In the genomic region with DNA sequence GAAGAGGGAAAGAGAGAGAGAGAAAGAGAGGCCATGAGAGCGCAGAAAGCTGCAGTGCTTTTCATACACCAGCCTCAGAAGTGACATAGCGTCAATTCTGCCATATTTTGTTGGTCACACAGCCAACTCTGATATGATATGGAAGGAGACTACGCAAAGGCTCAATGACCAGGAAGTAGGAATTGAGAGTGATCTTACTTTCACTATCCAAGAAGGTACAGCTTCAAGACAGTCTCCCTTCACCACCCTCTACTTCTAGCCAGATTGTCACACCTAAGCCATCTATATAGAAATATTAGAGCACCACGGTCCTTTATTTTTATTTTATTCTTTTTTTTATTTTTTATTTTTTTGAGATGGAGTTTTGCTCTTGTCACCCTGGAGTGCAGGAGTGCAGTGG, we compare ENCODE assay signal across 14 cellular contexts. TPM values are rescaled to one million over a fixed set of nuclear protein-coding genes. Genes with fewer than 3 reads are reported as not detected.
"Had no signal": no experiment of that assay in that cellular context is flagged by ENCODE, and none has a peak within 500 bp of the region (broad histone marks: within the 10 kb centered on the region; RNA-seq: fewer than 3 reads in every experiment).

No MANE protein-coding gene starts in this region.

- H3K9me3 ChIP-seq: adrenal gland, esophagus squamous epithelium, thyroid gland had no signal

- H3K27ac Mint-ChIP-seq: activated naive CD4-positive, alpha-beta T cell treated with anti-CD3 and anti-CD28 coated beads, Interleukin-2, amount 10 ng/mL, durations not matched to agents 7 days and 5 days; activated T-cell treated with anti-CD3 and anti-CD28 coated beads, Interleukin-2, amount 50 U/mL, for 24 hours; nephron had no signal

- H3K27me3 Mint-ChIP-seq: activated naive CD4-positive, alpha-beta T cell treated with anti-CD3 and anti-CD28 coated beads, Interleukin-2, amount 10 ng/mL, durations not matched to agents 7 days and 5 days; activated T-cell treated with anti-CD3 and anti-CD28 coated beads, Interleukin-2, amount 50 U/mL, for 24 hours had no signal

- H3K27me3 ChIP-seq: adrenal gland, esophagus squamous epithelium, thyroid gland had no signal

- FAIRE-seq: endothelial cell of umbilical vein had no signal

- H3K4me1 Mint-ChIP-seq: nephron had no signal

- H3K4me3 Mint-ChIP-seq: activated naive CD4-positive, alpha-beta T cell treated with anti-CD3 and anti-CD28 coated beads, Interleukin-2, amount 10 ng/mL, durations not matched to agents 7 days and 5 days; activated T-cell treated with anti-CD3 and anti-CD28 coated beads, Interleukin-2, amount 50 U/mL, for 24 hours; nephron had no signal

- H3K36me3 ChIP-seq: adrenal gland, esophagus squamous epithelium, thyroid gland had no signal

- ATAC-seq: left cardiac atrium had no signal

- H3K4me1 ChIP-seq: adrenal gland, esophagus squamous epithelium, thyroid gland had no signal

- H3K9me3 Mint-ChIP-seq: activated T-cell treated with anti-CD3 and anti-CD28 coated beads, Interleukin-2, amount 50 U/mL, for 24 hours; nephron had no signal

- DNase-seq: activated CD4-positive, alpha-beta T cell treated with anti-CD3 and anti-CD28 coated beads, Interleukin-2, amount 50 U/mL, for 48 hours; activated naive CD4-positive, alpha-beta T cell treated with anti-CD3 and anti-CD28 coated beads, Interleukin-2, amount 10 ng/mL, durations not matched to agents 7 days and 5 days; activated T-cell treated with anti-CD3 and anti-CD28 coated beads, Interleukin-2, amount 50 U/mL, for 24 hours; adrenal gland; dermis blood vessel endothelial cell; effector memory CD4-positive, alpha-beta T cell; esophagus squamous epithelium; foreskin fibroblast; left cardiac atrium; stimulated activated naive CD4-positive, alpha-beta T cell treated with Interleukin-2 at 50 U/mL for 16 hours; thyroid gland had no signal

- H3K4me3 ChIP-seq: adrenal gland, esophagus squamous epithelium, thyroid gland had no signal

RNA-seq across cellular contexts. Expression of gene PARP15, which starts 21.1 kb away (rescaled TPM):
- total RNA-seq: chondrocyte had no signal
